Comparison of ENCODE assay signal across 1 cellular context in genomic region chr20:48308882-48309281, GRCh38.
TF ChIP-seq lines count a peak whose summit lies in the region.

No MANE protein-coding gene starts in this region.

TF ChIP-seq in SK-N-SH treated with all-trans-retinoic acid at 6 μM for 48 hours, 23 proteins besides CTCF, POLR2A, EP300 and RAD21 (continued from another document):
- TF ChIP-seq CREB5 (CRISPR knock-in tag; IDR thresholded peaks at IDR 0.05; ENCODE audit: low read depth) (no peak), GLIS3 (CRISPR knock-in tag; IDR thresholded peaks at IDR 0.05) (no peak), SNAI2 (CRISPR knock-in tag; IDR thresholded peaks at IDR 0.05) (no peak), CSDC2 (CRISPR knock-in tag; IDR thresholded peaks at IDR 0.05) (no peak), ISL1 (CRISPR knock-in tag; IDR thresholded peaks at IDR 0.05) (no peak), ZC3H10 (CRISPR knock-in tag; IDR thresholded peaks at IDR 0.05) (no peak), CSRNP3 (CRISPR knock-in tag; IDR thresholded peaks at IDR 0.05) (no peak), ESRRG (CRISPR knock-in tag; IDR thresholded peaks at IDR 0.05) (no peak), OSR1 (CRISPR knock-in tag; IDR thresholded peaks at IDR 0.05) (no peak)
- TF ChIP-seq, protein P1, sequence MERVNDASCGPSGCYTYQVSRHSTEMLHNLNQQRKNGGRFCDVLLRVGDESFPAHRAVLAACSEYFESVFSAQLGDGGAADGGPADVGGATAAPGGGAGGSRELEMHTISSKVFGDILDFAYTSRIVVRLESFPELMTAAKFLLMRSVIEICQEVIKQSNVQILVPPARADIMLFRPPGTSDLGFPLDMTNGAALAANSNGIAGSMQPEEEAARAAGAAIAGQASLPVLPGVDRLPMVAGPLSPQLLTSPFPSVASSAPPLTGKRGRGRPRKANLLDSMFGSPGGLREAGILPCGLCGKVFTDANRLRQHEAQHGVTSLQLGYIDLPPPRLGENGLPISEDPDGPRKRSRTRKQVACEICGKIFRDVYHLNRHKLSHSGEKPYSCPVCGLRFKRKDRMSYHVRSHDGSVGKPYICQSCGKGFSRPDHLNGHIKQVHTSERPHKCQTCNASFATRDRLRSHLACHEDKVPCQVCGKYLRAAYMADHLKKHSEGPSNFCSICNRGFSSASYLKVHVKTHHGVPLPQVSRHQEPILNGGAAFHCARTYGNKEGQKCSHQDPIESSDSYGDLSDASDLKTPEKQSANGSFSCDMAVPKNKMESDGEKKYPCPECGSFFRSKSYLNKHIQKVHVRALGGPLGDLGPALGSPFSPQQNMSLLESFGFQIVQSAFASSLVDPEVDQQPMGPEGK (CRISPR knock-in tag; IDR thresholded peaks at IDR 0.05; ENCODE audit: borderline replicate concordance): no peak
- TF ChIP-seq, protein P2, sequence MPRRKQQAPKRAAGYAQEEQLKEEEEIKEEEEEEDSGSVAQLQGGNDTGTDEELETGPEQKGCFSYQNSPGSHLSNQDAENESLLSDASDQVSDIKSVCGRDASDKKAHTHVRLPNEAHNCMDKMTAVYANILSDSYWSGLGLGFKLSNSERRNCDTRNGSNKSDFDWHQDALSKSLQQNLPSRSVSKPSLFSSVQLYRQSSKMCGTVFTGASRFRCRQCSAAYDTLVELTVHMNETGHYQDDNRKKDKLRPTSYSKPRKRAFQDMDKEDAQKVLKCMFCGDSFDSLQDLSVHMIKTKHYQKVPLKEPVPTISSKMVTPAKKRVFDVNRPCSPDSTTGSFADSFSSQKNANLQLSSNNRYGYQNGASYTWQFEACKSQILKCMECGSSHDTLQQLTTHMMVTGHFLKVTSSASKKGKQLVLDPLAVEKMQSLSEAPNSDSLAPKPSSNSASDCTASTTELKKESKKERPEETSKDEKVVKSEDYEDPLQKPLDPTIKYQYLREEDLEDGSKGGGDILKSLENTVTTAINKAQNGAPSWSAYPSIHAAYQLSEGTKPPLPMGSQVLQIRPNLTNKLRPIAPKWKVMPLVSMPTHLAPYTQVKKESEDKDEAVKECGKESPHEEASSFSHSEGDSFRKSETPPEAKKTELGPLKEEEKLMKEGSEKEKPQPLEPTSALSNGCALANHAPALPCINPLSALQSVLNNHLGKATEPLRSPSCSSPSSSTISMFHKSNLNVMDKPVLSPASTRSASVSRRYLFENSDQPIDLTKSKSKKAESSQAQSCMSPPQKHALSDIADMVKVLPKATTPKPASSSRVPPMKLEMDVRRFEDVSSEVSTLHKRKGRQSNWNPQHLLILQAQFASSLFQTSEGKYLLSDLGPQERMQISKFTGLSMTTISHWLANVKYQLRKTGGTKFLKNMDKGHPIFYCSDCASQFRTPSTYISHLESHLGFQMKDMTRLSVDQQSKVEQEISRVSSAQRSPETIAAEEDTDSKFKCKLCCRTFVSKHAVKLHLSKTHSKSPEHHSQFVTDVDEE (CRISPR knock-in tag; IDR thresholded peaks at IDR 0.05): no peak
